In the genomic region with DNA sequence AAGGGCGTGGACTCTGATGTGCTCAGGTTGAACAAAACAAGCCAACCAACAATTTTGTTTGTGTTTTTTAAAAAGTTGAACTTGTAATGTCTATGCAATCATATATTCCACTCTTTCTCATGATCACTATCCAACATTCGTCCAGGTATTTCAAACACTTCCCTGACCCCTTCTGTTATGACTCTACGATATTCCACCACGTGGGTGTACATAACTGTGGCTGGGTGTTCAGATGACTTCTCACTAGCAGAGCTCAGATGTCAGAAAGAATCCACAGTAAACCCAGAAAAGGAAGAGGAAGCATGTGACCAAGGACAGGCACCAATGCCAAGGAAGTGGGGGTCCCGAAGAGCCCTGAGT, we compare ENCODE assay signal across 23 cellular contexts. TPM values are rescaled to one million over a fixed set of nuclear protein-coding genes. Genes with fewer than 3 reads are reported as not detected.
A peak's percentile ranks its signal among the peaks of the same experiment; 100 is the strongest.
DNase-seq lines count a peak whose midpoint lies in the region; ATAC-seq, FAIRE-seq and TF ChIP-seq lines count a peak whose summit lies in the region.
"Had no signal": no experiment of that assay in that cellular context is flagged by ENCODE, and none has a peak within 500 bp of the region (broad histone marks: within the 10 kb centered on the region; RNA-seq: fewer than 3 reads in every experiment).

No MANE protein-coding gene starts in this region.

- no peaks in the 10 kb centered on the region for H3K9me3 Mint-ChIP-seq in activated CD4-positive, alpha-beta T cell treated with anti-CD3 and anti-CD28 coated beads, Interleukin-2, amount 10 ng/mL, durations not matched to agents 24 days and 14 days
- H3K9me3 Mint-ChIP-seq: activated CD8-positive, alpha-beta T cell treated with anti-CD3 and anti-CD28 coated beads for 36 hours; IgD-negative memory B cell; WTC11 had no signal

- H4K20me1 ChIP-seq in hepatocyte (ENCODE audit: insufficient read depth, poor library complexity, severe bottlenecking): no peaks in the 10 kb centered on the region

- H3K27me3 Mint-ChIP-seq in activated CD4-positive, alpha-beta T cell treated with anti-CD3 and anti-CD28 coated beads, Interleukin-2, amount 10 ng/mL, durations not matched to agents 24 days and 14 days: peaks cover 7% of the 10 kb centered on the region

- H3K4me1 ChIP-seq in hepatocyte (ENCODE audit: insufficient read depth): peaks cover 31% of the 10 kb centered on the region
- peaks cover 39 to 46% (median 40%) of the 10 kb centered on the region in 3 donors for H3K4me1 ChIP-seq in pancreas
- peaks cover 12% of the 10 kb centered on the region for H3K4me1 ChIP-seq in upper lobe of right lung
- peaks cover 0 to 14% (median 0%) of the 10 kb centered on the region in 4 donors for H3K4me1 ChIP-seq in esophagus muscularis mucosa

- H3K4me3 Mint-ChIP-seq in activated CD4-positive, alpha-beta T cell treated with anti-CD3 and anti-CD28 coated beads, Interleukin-2, amount 10 ng/mL, durations not matched to agents 24 days and 14 days: no peak overlapping the region
- H3K4me3 Mint-ChIP-seq: activated CD8-positive, alpha-beta T cell treated with anti-CD3 and anti-CD28 coated beads for 36 hours; IgD-negative memory B cell; WTC11 had no signal

- intact Hi-C loops in activated CD4-positive, alpha-beta T cell treated with anti-CD3 and anti-CD28 coated beads, Interleukin-2, amount 10 ng/mL, durations not matched to agents 24 days and 14 days (cut with micrococcal nuclease): no loop called here
- intact Hi-C loops in pancreas (cut with DNase I): no loop called here
- intact Hi-C loops in upper lobe of right lung (cut with DNase I): no loop called here
- intact Hi-C loops in left cardiac atrium (cut with DNase I): no loop called here
- intact Hi-C loops in esophagus muscularis mucosa (cut with DNase I): no loop called here

- no peak for TF ChIP-seq CTCF in hepatocyte (IDR thresholded peaks at IDR 0.05; ENCODE audit: poor library complexity)
- no peak for TF ChIP-seq CTCF in pancreas (IDR thresholded peaks at IDR 0.05)
- TF ChIP-seq CTCF in upper lobe of right lung (IDR thresholded peaks at IDR 0.05): no peak
- TF ChIP-seq CTCF in esophagus muscularis mucosa (IDR thresholded peaks at IDR 0.05): no peak

- WGBS in hepatocyte (ENCODE audit: low lambda C conversion rate, missing lambda C conversion rate): 85% methylated on average over 5 of the region's 5 CpGs
- 65 to 70% methylated on average over 5 of the region's 5 CpGs for WGBS in pancreas, 2 donors
- whole genome bisulfite sequencing in esophagus muscularis mucosa: 79% methylated on average over 5 of the region's 5 CpGs

- peak overlapping the region; percentile 94 for H3K27ac ChIP-seq in hepatocyte
- H3K27ac ChIP-seq in pancreas: peak overlapping the region; percentile 77 to 95 (median 86)
- H3K27ac ChIP-seq in upper lobe of right lung: peak overlapping the region; percentile 82
- H3K27ac ChIP-seq in esophagus muscularis mucosa (replicated peaks in 1 of 4): no peak overlapping the region
- H3K27ac ChIP-seq: C4-2B, foreskin keratinocyte, HL-60, SJCRH30 had no signal

- H3K36me3 Mint-ChIP-seq in activated CD4-positive, alpha-beta T cell treated with anti-CD3 and anti-CD28 coated beads, Interleukin-2, amount 10 ng/mL, durations not matched to agents 24 days and 14 days (ENCODE audit: low read depth): no peaks in the 10 kb centered on the region
- H3K36me3 Mint-ChIP-seq: activated naive CD4-positive, alpha-beta T cell treated with anti-CD3 and anti-CD28 coated beads, Interleukin-2, amount 50 U/mL, for 72 hours; IgD-negative memory B cell; WTC11 had no signal

- peak overlapping the region; percentile 15 for H3K27ac Mint-ChIP-seq in activated CD4-positive, alpha-beta T cell treated with anti-CD3 and anti-CD28 coated beads, Interleukin-2, amount 10 ng/mL, durations not matched to agents 24 days and 14 days
- H3K27ac Mint-ChIP-seq: activated CD8-positive, alpha-beta T cell treated with anti-CD3 and anti-CD28 coated beads for 36 hours; IgD-negative memory B cell; WTC11 had no signal

- TF ChIP-seq EP300 in esophagus muscularis mucosa (IDR thresholded peaks at IDR 0.05): no peak

- FAIRE-seq in pancreas (lab: Jason Lieb, UNC): no peak
- FAIRE-seq: GM12892 had no signal

- no peaks in the 10 kb centered on the region for H3K27me3 ChIP-seq in hepatocyte
- H3K27me3 ChIP-seq in pancreas: no peaks in the 10 kb centered on the region
- H3K27me3 ChIP-seq in upper lobe of right lung: peaks cover 4% of the 10 kb centered on the region
- H3K27me3 ChIP-seq in esophagus muscularis mucosa: peaks cover 0 to 11% (median 0%) of the 10 kb centered on the region in 4 donors
- H3K27me3 ChIP-seq: foreskin keratinocyte, MG63 had no signal

- H3K36me3 ChIP-seq in hepatocyte (replicated peaks; ENCODE audit: insufficient read depth, low read depth) (no peaks in the 10 kb centered on the region), pancreas (no peaks in the 10 kb centered on the region), upper lobe of right lung (no peaks in the 10 kb centered on the region), esophagus muscularis mucosa (no peaks in the 10 kb centered on the region)
- H3K36me3 ChIP-seq: MG63, SJCRH30 had no signal

- H3K79me2 ChIP-seq in hepatocyte: peaks cover 10% of the 10 kb centered on the region

- H3K4me2 ChIP-seq in hepatocyte: peak overlapping the region; percentile 32

- no peak overlapping the region for H2AFZ ChIP-seq in hepatocyte

- H3K9me3 ChIP-seq in hepatocyte (ENCODE audit: low read depth) (no peaks in the 10 kb centered on the region), pancreas (no peaks in the 10 kb centered on the region), upper lobe of right lung (no peaks in the 10 kb centered on the region), esophagus muscularis mucosa (no peaks in the 10 kb centered on the region)
- H3K9me3 ChIP-seq: MG63, SJCRH30 had no signal

- ATAC-seq in pancreas (no peak), upper lobe of right lung (no peak), left cardiac atrium (no peak), GM21737 (IDR thresholded peaks at IDR 0.05; ENCODE audit: unreplicated experiment) (no peak)
- ATAC-seq: activated CD8-positive, alpha-beta T cell treated with anti-CD3 and anti-CD28 coated beads for 36 hours; activated naive CD4-positive, alpha-beta T cell treated with anti-CD3 and anti-CD28 coated beads, Interleukin-2, amount 50 U/mL, for 72 hours; stimulated activated naive CD8-positive, alpha-beta T cell treated with anti-CD3 and anti-CD28 coated beads, Interleukin-15, Interleukin-2, amounts not matched to agents 100 U/mL and 50 U/mL, for 24 hours; WTC11 had no signal

- DNase-seq in activated CD4-positive, alpha-beta T cell treated with anti-CD3 and anti-CD28 coated beads, Interleukin-2, amount 10 ng/mL, durations not matched to agents 24 days and 14 days: no peak
- no peak for DNase-seq in activated CD4-positive, alpha-beta T cell treated with anti-CD3 and anti-CD28 coated beads, Interleukin-2, amount 50 U/mL, for 48 hours
- DNase-seq in hepatocyte (ENCODE audit: low spot score) (no peak), pancreas (no peak), upper lobe of right lung (no peak), left cardiac atrium (no peak), esophagus muscularis mucosa (ENCODE audit: extremely low spot score) (no peak)
- DNase-seq: activated CD8-positive, alpha-beta T cell treated with anti-CD3 and anti-CD28 coated beads for 36 hours; activated T-cell treated with anti-CD3 and anti-CD28 coated beads, Interleukin-2, amount 50 U/mL, for 1 hour; cortex of kidney; foreskin keratinocyte; MG63; NCI-H1694 treated with DMSO at 0.1 percent for 48 hours; stimulated activated CD4-positive, alpha-beta T cell treated with anti-CD3 and anti-CD28 coated beads, Interleukin-2, amount 100 ng/mL, for 24 hours; stimulated activated naive CD8-positive, alpha-beta T cell treated with anti-CD3 and anti-CD28 coated beads, Interleukin-15, Interleukin-2, amounts not matched to agents 100 U/mL and 50 U/mL, for 24 hours had no signal

- peaks cover 41% of the 10 kb centered on the region for H3K4me1 Mint-ChIP-seq in activated CD4-positive, alpha-beta T cell treated with anti-CD3 and anti-CD28 coated beads, Interleukin-2, amount 10 ng/mL, durations not matched to agents 24 days and 14 days

- TF ChIP-seq POLR2A in esophagus muscularis mucosa (IDR thresholded peaks at IDR 0.05; ENCODE audit: low read depth): no peak

- H3K9me2 ChIP-seq in hepatocyte (replicated peaks; ENCODE audit: insufficient read depth): no peaks in the 10 kb centered on the region

- no peak overlapping the region for H3K4me3 ChIP-seq in hepatocyte
- H3K4me3 ChIP-seq in pancreas: no peak overlapping the region
- no peak overlapping the region for H3K4me3 ChIP-seq in upper lobe of right lung
- no peak overlapping the region for H3K4me3 ChIP-seq in esophagus muscularis mucosa
- H3K4me3 ChIP-seq: MG63, SJCRH30 had no signal

RNA-seq across cellular contexts. Expression of gene PTPN3, which starts 19.9 kb away (rescaled TPM):
- total RNA-seq in activated CD4-positive, alpha-beta T cell treated with anti-CD3 and anti-CD28 coated beads, Interleukin-2, amount 10 ng/mL, durations not matched to agents 24 days and 14 days: 3.6 and 3.8 TPM in 2 replicates
- total RNA-seq in hepatocyte: 11.8 and 12.1 TPM in 2 replicates
- 4.4 and 7.7 TPM in 2 replicates for polyA plus RNA-seq in hepatocyte
- total RNA-seq in pancreas: 10 to 100 TPM; 12.5 to 14.5 (median 13.6) TPM
- 10 to 100 TPM in 1 of 2 donors, 1 to 10 TPM in 1; 8.0 to 16.6 TPM for polyA plus RNA-seq in pancreas
- total RNA-seq in upper lobe of right lung: 17.1 TPM
- 1 to 10 TPM; 6.8 to 8.5 TPM for total RNA-seq in left cardiac atrium
- total RNA-seq in esophagus muscularis mucosa: 1 to 10 TPM in 3 of 4 donors, under 1 TPM in 1; 0.83 to 2.0 (median 1.3) TPM
- polyA plus RNA-seq: IgD-negative memory B cell had no signal

Comparison
In these comparisons a context has a peak if more than half of its experiments do, and no peak if none do; other contexts are left out.
1. H3K27ac ChIP-seq: peak in hepatocyte (single experiment), pancreas (4 of 4) and upper lobe of right lung (single experiment); none in esophagus muscularis mucosa (0 of 4).